ENCODE assay signal across 9 cellular contexts in genomic region chr10:100988166-100988565, GRCh38. TPM values are rescaled to one million over a fixed set of nuclear protein-coding genes. Genes with fewer than 3 reads are reported as not detected.
A peak's percentile ranks its signal among the peaks of the same experiment; 100 is the strongest.
DNase-seq lines count a peak whose midpoint lies in the region; ATAC-seq and TF ChIP-seq lines count a peak whose summit lies in the region.
"Had no signal": no experiment of that assay in that cellular context is flagged by ENCODE, and none has a peak within 500 bp of the region (broad histone marks: within the 10 kb centered on the region; RNA-seq: fewer than 3 reads in every experiment).

No MANE protein-coding gene starts in this region.

- H3K27me3 Mint-ChIP-seq in activated CD8-positive, alpha-beta T cell treated with anti-CD3 and anti-CD28 coated beads for 36 hours, result no peaks in the 10 kb centered on the region
- H3K27me3 Mint-ChIP-seq in stimulated activated memory B cell treated with anti-CD40 and anti-IgM and Interleukin-4, amounts not matched to agents 10 μg/mL and 1 μg/mL and 100 μg/mL, for 72 hours, result no peaks in the 10 kb centered on the region

- TF ChIP-seq CTCF in SK-N-SH (IDR thresholded peaks at IDR 0.05) (no peak), omental fat pad (IDR thresholded peaks at IDR 0.05) (no peak)
- TF ChIP-seq CTCF in activated CD8-positive, alpha-beta T cell treated with anti-CD3 and anti-CD28 coated beads for 36 hours (IDR thresholded peaks at IDR 0.05), result no peak

- WGBS in SK-N-SH (ENCODE audit: low lambda C conversion rate), result 22% methylated on average over 10 of the region's 10 CpGs

- H2AFZ ChIP-seq in SK-N-SH (ENCODE audit: low read depth), result no peak overlapping the region

- POLR2A ChIA-PET in SK-N-SH (lab: Yijun Ruan, JAX), result interaction anchor here (1.0 kb wide), 1 partner anchor 18 kb away, joined by 3 read pairs; no protein-coding TSS in a partner anchor
- POLR2A ChIA-PET in activated CD8-positive, alpha-beta T cell treated with anti-CD3 and anti-CD28 coated beads for 36 hours (lab: Charles Lee), result interaction anchor here (1.0 to 2.9 kb wide), 3 partner anchors 10 to 18 kb away, joined by 3 to 25 read pairs (median 3); partner anchors contain the start of gene LZTS2

- intact Hi-C loops in activated CD8-positive, alpha-beta T cell treated with anti-CD3 and anti-CD28 coated beads for 36 hours (cut with micrococcal nuclease), result no loop called here

- TF ChIP-seq EP300 in SK-N-SH (IDR thresholded peaks at IDR 0.05; ENCODE audit: borderline replicate concordance in 1 of 2, low read depth in 1 of 2, low read length in 1 of 2), result no peak

- in situ Hi-C loops in KBM-7 (cut with MboI; ENCODE audit: low pct_unique_long_range_greater_than_20kb, low sequenced_read_pairs), result no loop called here

- TF ChIP-seq RAD21 in SK-N-SH (IDR thresholded peaks at IDR 0.05; ENCODE audit: low read length), result no peak

- H3F3A ChIP-seq in SK-N-SH (replicated peaks; ENCODE audit: insufficient read depth), result peaks cover 2% of the 10 kb centered on the region

- peak overlapping the region; percentile 84 for H3K9ac ChIP-seq in SK-N-SH

- ATAC-seq in SK-N-SH treated with all-trans-retinoic acid at 6 μM for 48 hours, result no peak
- ATAC-seq in activated CD8-positive, alpha-beta T cell treated with anti-CD3 and anti-CD28 coated beads for 36 hours, result no peak
- no peak for ATAC-seq in stimulated activated memory B cell treated with anti-CD40 and anti-IgM and Interleukin-4, amounts not matched to agents 10 μg/mL and 1 μg/mL and 100 μg/mL, for 72 hours
- no peak for ATAC-seq in omental fat pad (ENCODE audit: low FRiP score)

- no peak overlapping the region; a peak in 1 of 4 replicates for H3K27ac ChIP-seq in SK-N-SH (ENCODE audit: low read depth in 2 of 2, low read length in 1 of 2)

- DNase-seq in SK-N-SH (no peak), omental fat pad (ENCODE audit: low spot score) (no peak), KBM-7 (no peak), DMS79 (lab: John Stamatoyannopoulos, UW) (no peak)
- DNase-seq in activated CD8-positive, alpha-beta T cell treated with anti-CD3 and anti-CD28 coated beads for 36 hours, result no peak
- DNase-seq: SHP77 treated with DMSO at 0.1 percent for 48 hours had no signal

- peak overlapping the region; percentile 96 for H3K4me3 Mint-ChIP-seq in activated CD8-positive, alpha-beta T cell treated with anti-CD3 and anti-CD28 coated beads for 36 hours
- peak overlapping the region; percentile 92 for H3K4me3 Mint-ChIP-seq in stimulated activated memory B cell treated with anti-CD40 and anti-IgM and Interleukin-4, amounts not matched to agents 10 μg/mL and 1 μg/mL and 100 μg/mL, for 72 hours

- H3K4me3 ChIP-seq in SK-N-SH (ENCODE audit: low read depth in 2 of 2, low read length in 1 of 2) (peak overlapping the region; percentile 85 to 98), iPS-18c (ENCODE audit: insufficient read depth, low read depth, low read length) (peak overlapping the region; percentile 92)

- no peaks in the 10 kb centered on the region for H3K9me3 ChIP-seq in SK-N-SH
- no peaks in the 10 kb centered on the region for H3K9me3 ChIP-seq in iPS-18c (ENCODE audit: control insufficient read depth, insufficient read depth, low read length)

- 0 out of 2 replicates have a peak, but pooled peaks cover 4% of the 10 kb centered on the region for H4K20me1 ChIP-seq in SK-N-SH (ENCODE audit: insufficient read depth)

- H3K27me3 ChIP-seq in SK-N-SH (ENCODE audit: insufficient read depth), result no peaks in the 10 kb centered on the region

- H3K9me2 ChIP-seq in SK-N-SH, result no peaks in the 10 kb centered on the region

- peak overlapping the region; percentile 98 for H3K4me2 ChIP-seq in SK-N-SH

- peaks cover 57% of the 10 kb centered on the region for H3K79me2 ChIP-seq in SK-N-SH (ENCODE audit: insufficient read depth)

- H3K36me3 Mint-ChIP-seq in activated CD8-positive, alpha-beta T cell treated with anti-CD3 and anti-CD28 coated beads for 36 hours (ENCODE audit: low read depth), result peaks cover 35% of the 10 kb centered on the region
- H3K36me3 Mint-ChIP-seq in stimulated activated memory B cell treated with anti-CD40 and anti-IgM and Interleukin-4, amounts not matched to agents 10 μg/mL and 1 μg/mL and 100 μg/mL, for 72 hours, result peaks cover 41% of the 10 kb centered on the region

- CTCF ChIA-PET in SK-N-SH (lab: Yijun Ruan, JAX), result interaction anchor here (0.7 to 24.5 kb wide), 6 partner anchors 10 to 53 kb away, joined by 3 to 443 read pairs (median 10); partner anchors contain the start of gene LZTS2
- CTCF ChIA-PET in activated CD8-positive, alpha-beta T cell treated with anti-CD3 and anti-CD28 coated beads for 36 hours (lab: Charles Lee), result interaction anchor here (1.6 to 6.6 kb wide), 3 partner anchors 9 to 31 kb away, joined by 7 to 50 read pairs (median 7); no protein-coding TSS in a partner anchor

- peaks cover 21 to 45% of the 10 kb centered on the region in 2 experiments for H3K4me1 ChIP-seq in SK-N-SH (ENCODE audit: control insufficient read depth in 1 of 2, insufficient read depth in 2 of 2, low read depth in 1 of 2, low read length in 1 of 2)

- H3K36me3 ChIP-seq in SK-N-SH (replicated peaks in 1 of 2; ENCODE audit: control insufficient read depth in 1 of 2, insufficient read depth in 2 of 2, low read length in 1 of 2), result peaks cover 29 to 47% of the 10 kb centered on the region in 2 experiments

- no peak overlapping the region for H3K27ac Mint-ChIP-seq in activated CD8-positive, alpha-beta T cell treated with anti-CD3 and anti-CD28 coated beads for 36 hours
- H3K27ac Mint-ChIP-seq in stimulated activated memory B cell treated with anti-CD40 and anti-IgM and Interleukin-4, amounts not matched to agents 10 μg/mL and 1 μg/mL and 100 μg/mL, for 72 hours, result peak overlapping the region; percentile 87

- peaks cover 40% of the 10 kb centered on the region for H3K4me1 Mint-ChIP-seq in activated CD8-positive, alpha-beta T cell treated with anti-CD3 and anti-CD28 coated beads for 36 hours (ENCODE audit: low read depth)
- peaks cover 41% of the 10 kb centered on the region for H3K4me1 Mint-ChIP-seq in stimulated activated memory B cell treated with anti-CD40 and anti-IgM and Interleukin-4, amounts not matched to agents 10 μg/mL and 1 μg/mL and 100 μg/mL, for 72 hours

- H3K9me3 Mint-ChIP-seq in activated CD8-positive, alpha-beta T cell treated with anti-CD3 and anti-CD28 coated beads for 36 hours, result no peaks in the 10 kb centered on the region
- no peaks in the 10 kb centered on the region for H3K9me3 Mint-ChIP-seq in stimulated activated memory B cell treated with anti-CD40 and anti-IgM and Interleukin-4, amounts not matched to agents 10 μg/mL and 1 μg/mL and 100 μg/mL, for 72 hours

TF ChIP-seq in SK-N-SH, 30 proteins besides CTCF, POLR2A, EP300 and RAD21 (continues in another document):
- no peak for TF ChIP-seq MEF2A (IDR thresholded peaks at IDR 0.05; ENCODE audit: borderline replicate concordance, low read depth)
- TF ChIP-seq JUND (IDR thresholded peaks at IDR 0.05), result no peak
- TF ChIP-seq USF1 (IDR thresholded peaks at IDR 0.05; ENCODE audit: borderline replicate concordance, low read depth), result no peak

TF ChIP-seq in SK-N-SH treated with all-trans-retinoic acid at 6 μM for 48 hours, 23 proteins besides CTCF, POLR2A, EP300 and RAD21 (continues in another document):
- no peak for TF ChIP-seq ISL1 (CRISPR knock-in tag; IDR thresholded peaks at IDR 0.05)

RNA-seq across cellular contexts. Expression of gene TWNK, which starts 0.8 kb away (rescaled TPM):
- polyA plus RNA-seq in SK-N-SH (2012; rRNA removed), result 16.4 and 20.0 TPM in 2 replicates
- 16.6 and 20.2 TPM in 2 replicates for polyA plus RNA-seq in SK-N-SH (2012; cell fraction: cytosol; rRNA removed)
- polyA plus RNA-seq in SK-N-SH (2012; cell fraction: nucleus; rRNA removed), result 15.7 and 20.7 TPM in 2 replicates
- 10 to 100 TPM; 18.0 to 19.0 TPM for total RNA-seq in activated CD8-positive, alpha-beta T cell treated with anti-CD3 and anti-CD28 coated beads for 36 hours
- total RNA-seq in omental fat pad, result 10 to 100 TPM in 1 of 4 donors, 1 to 10 TPM in 3; 4.6 to 20.8 (median 6.9) TPM

RNA-seq across cellular contexts. Expression of gene MRPL43, which starts 0.9 kb away (rescaled TPM):
- 173 and 208 TPM in 2 replicates for polyA plus RNA-seq in SK-N-SH (2012; rRNA removed)
- 100 and 140 TPM in 2 replicates for polyA plus RNA-seq in SK-N-SH (2012; cell fraction: cytosol; rRNA removed)
- 160 and 186 TPM in 2 replicates for polyA plus RNA-seq in SK-N-SH (2012; cell fraction: nucleus; rRNA removed)
- 10 to 100 TPM; 46.0 to 50.9 TPM for total RNA-seq in activated CD8-positive, alpha-beta T cell treated with anti-CD3 and anti-CD28 coated beads for 36 hours
- 10 to 100 TPM; 59.7 to 97.0 (median 79.3) TPM for total RNA-seq in omental fat pad

RNA-seq across cellular contexts. Expression of gene LZTS2, which starts 11.4 kb away (rescaled TPM):
- polyA plus RNA-seq in SK-N-SH (2012; rRNA removed), result 50.6 and 52.2 TPM in 2 replicates
- 18.5 and 31.3 TPM in 2 replicates for polyA plus RNA-seq in SK-N-SH (2012; cell fraction: cytosol; rRNA removed)
- 105 and 145 TPM in 2 replicates for polyA plus RNA-seq in SK-N-SH (2012; cell fraction: nucleus; rRNA removed)
- total RNA-seq in activated CD8-positive, alpha-beta T cell treated with anti-CD3 and anti-CD28 coated beads for 36 hours, result 10 to 100 TPM; 14.5 to 15.5 TPM
- 10 to 100 TPM; 59.4 to 98.0 (median 72.6) TPM for total RNA-seq in omental fat pad

RNA-seq across cellular contexts. Expression of gene SEMA4G, which starts 18.9 kb away (rescaled TPM):
- polyA plus RNA-seq in SK-N-SH (2012; rRNA removed), result 15.0 and 16.2 TPM in 2 replicates
- 6.9 and 10.2 TPM in 2 replicates for polyA plus RNA-seq in SK-N-SH (2012; cell fraction: cytosol; rRNA removed)
- polyA plus RNA-seq in SK-N-SH (2012; cell fraction: nucleus; rRNA removed), result 32.3 and 32.7 TPM in 2 replicates
- 1 to 10 TPM; 1.2 to 1.6 TPM for total RNA-seq in activated CD8-positive, alpha-beta T cell treated with anti-CD3 and anti-CD28 coated beads for 36 hours
- 1 to 10 TPM in 2 of 4 donors, under 1 TPM in 2; 0.47 to 1.4 (median 1.1) TPM for total RNA-seq in omental fat pad

RNA-seq across cellular contexts. Expression of gene PDZD7, which starts 42.8 kb away (rescaled TPM):
- polyA plus RNA-seq in SK-N-SH (2012; rRNA removed), result 1.9 and 2.3 TPM in 2 replicates
- 0.95 and 1.5 TPM in 2 replicates for polyA plus RNA-seq in SK-N-SH (2012; cell fraction: cytosol; rRNA removed)
- 5.4 and 6.8 TPM in 2 replicates for polyA plus RNA-seq in SK-N-SH (2012; cell fraction: nucleus; rRNA removed)
- under 1 TPM; 0.25 to 0.65 TPM for total RNA-seq in activated CD8-positive, alpha-beta T cell treated with anti-CD3 and anti-CD28 coated beads for 36 hours
- total RNA-seq in omental fat pad, result 1 to 10 TPM in 1 of 4 donors, under 1 TPM in 3; 0.12 to 3.3 (median 0.30) TPM
